ENCODE assay signal across 1 cellular context in the genomic region with DNA sequence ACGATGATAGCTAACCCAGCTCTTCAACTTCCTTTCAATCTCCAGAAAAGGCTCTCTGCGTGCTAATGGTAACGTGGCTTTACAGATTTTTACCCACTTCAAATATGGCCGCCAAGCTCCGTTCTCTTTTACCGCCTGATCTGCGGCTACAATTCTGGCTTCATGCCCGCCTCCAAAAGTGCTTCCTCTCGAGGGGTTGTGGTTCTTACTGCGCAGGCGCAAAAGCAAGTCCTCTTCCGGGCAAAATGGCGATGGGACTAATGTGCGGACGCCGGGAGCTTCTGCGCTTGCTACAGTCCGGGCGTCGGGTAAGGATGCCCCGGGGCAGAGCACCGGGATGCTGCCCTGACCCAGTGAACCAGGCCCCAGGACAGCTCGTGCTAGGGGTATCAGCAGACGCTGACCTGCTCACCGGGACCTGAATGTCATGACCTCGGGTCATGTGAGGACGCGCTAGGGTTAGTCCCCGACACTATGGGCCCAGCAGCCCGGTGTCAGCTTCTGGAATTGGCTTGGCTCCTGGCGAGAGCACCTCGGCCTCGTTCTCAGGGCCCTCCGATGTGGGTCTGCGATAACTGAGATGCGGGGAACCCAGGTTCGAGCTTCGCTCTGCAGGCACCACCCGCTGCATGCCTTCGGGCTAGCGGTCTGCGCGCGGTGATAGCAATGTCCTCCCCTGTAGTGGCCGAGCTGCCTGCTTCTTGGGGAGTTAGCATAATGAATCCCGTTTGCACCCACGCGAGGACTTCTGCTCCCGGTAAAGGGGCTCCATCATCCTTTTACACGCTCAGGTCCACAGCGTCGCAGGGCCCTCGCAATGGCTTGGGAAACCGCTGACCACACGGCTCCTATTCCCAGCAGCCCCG.
A peak's percentile ranks its signal among the peaks of the same experiment; 100 is the strongest.
TF ChIP-seq lines count a peak whose summit lies in the region.

Gene OXA1L (plus strand): TSS at position 232 of the 866 bp plus-strand sequence. CDS start 14 bp downstream, at position 246.

TF ChIP-seq in GM12878, 131 proteins besides CTCF, POLR2A, EP300 and RAD21 (continued from another document and continues in another):
- TF ChIP-seq SMC3 (IDR thresholded peaks at IDR 0.05; ENCODE audit: borderline replicate concordance, low read length) = no peak
- peak; percentile 5 to 76; a peak in 2 of 4 replicates for TF ChIP-seq BHLHE40 (IDR thresholded peaks at IDR 0.05; ENCODE audit: borderline replicate concordance in 1 of 2, low read depth in 2 of 2, low read length in 1 of 2)
- TF ChIP-seq USF1 (IDR thresholded peaks at IDR 0.05; ENCODE audit: borderline replicate concordance, extremely low read length, insufficient read depth, low read depth, low read length) = peak; percentile 62
- TF ChIP-seq, protein P1, sequence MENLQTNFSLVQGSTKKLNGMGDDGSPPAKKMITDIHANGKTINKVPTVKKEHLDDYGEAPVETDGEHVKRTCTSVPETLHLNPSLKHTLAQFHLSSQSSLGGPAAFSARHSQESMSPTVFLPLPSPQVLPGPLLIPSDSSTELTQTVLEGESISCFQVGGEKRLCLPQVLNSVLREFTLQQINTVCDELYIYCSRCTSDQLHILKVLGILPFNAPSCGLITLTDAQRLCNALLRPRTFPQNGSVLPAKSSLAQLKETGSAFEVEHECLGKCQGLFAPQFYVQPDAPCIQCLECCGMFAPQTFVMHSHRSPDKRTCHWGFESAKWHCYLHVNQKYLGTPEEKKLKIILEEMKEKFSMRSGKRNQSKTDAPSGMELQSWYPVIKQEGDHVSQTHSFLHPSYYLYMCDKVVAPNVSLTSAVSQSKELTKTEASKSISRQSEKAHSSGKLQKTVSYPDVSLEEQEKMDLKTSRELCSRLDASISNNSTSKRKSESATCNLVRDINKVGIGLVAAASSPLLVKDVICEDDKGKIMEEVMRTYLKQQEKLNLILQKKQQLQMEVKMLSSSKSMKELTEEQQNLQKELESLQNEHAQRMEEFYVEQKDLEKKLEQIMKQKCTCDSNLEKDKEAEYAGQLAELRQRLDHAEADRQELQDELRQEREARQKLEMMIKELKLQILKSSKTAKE (IDR thresholded peaks at IDR 0.05; ENCODE audit: low read depth, poor library complexity, severe bottlenecking) = peak; percentile 5
- TF ChIP-seq ZBTB40 (IDR thresholded peaks at IDR 0.05; ENCODE audit: borderline replicate concordance) = peak; percentile 76; the same call in 1 of the 2 replicates
- no peak for TF ChIP-seq PAX5 (IDR thresholded peaks at IDR 0.05; ENCODE audit: borderline replicate concordance, low read depth, low read length)
- peak; percentile 69 for TF ChIP-seq CREB1 (IDR thresholded peaks at IDR 0.05; ENCODE audit: low read depth)
- TF ChIP-seq DPF2 (IDR thresholded peaks at IDR 0.05) = no peak
- TF ChIP-seq NR2C2 (IDR thresholded peaks at IDR 0.05; ENCODE audit: borderline replicate concordance, control insufficient read depth, insufficient read length, low read depth) = no peak
- TF ChIP-seq, protein P2, sequence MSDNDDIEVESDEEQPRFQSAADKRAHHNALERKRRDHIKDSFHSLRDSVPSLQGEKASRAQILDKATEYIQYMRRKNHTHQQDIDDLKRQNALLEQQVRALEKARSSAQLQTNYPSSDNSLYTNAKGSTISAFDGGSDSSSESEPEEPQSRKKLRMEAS (IDR thresholded peaks at IDR 0.05; ENCODE audit: low read depth, low read length) = peak; percentile 38; the same call in 1 of the 2 replicates
- TF ChIP-seq, protein P3, sequence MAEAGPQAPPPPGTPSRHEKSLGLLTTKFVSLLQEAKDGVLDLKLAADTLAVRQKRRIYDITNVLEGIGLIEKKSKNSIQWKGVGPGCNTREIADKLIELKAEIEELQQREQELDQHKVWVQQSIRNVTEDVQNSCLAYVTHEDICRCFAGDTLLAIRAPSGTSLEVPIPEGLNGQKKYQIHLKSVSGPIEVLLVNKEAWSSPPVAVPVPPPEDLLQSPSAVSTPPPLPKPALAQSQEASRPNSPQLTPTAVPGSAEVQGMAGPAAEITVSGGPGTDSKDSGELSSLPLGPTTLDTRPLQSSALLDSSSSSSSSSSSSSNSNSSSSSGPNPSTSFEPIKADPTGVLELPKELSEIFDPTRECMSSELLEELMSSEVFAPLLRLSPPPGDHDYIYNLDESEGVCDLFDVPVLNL (IDR thresholded peaks at IDR 0.05; ENCODE audit: low read depth, low read length) = peak; percentile 79
- peak; percentile 98 for TF ChIP-seq NR2F1 (conservative IDR thresholded peaks at IDR 0.05)
- TF ChIP-seq YY1 (IDR thresholded peaks at IDR 0.05; ENCODE audit: low read depth, low read length) = peak; percentile 99
- TF ChIP-seq IKZF1 (conservative IDR thresholded peaks at IDR 0.05) = peak; percentile 56; the same call in 1 of the 2 replicates
- peak; percentile 20 for TF ChIP-seq MYC (IDR thresholded peaks at IDR 0.05; ENCODE audit: insufficient read depth, insufficient read length, insufficient replicate concordance, low read length, severe bottlenecking)
- no peak for TF ChIP-seq ZZZ3 (IDR thresholded peaks at IDR 0.05; ENCODE audit: control insufficient read depth, insufficient read length, low read depth)
- peak in 1 of 2 experiments; percentile 35; a peak in 1 of 4 replicates for TF ChIP-seq SRF (IDR thresholded peaks at IDR 0.05; ENCODE audit: low read depth in 2 of 2, low read length in 2 of 2)
- TF ChIP-seq MTA2 (IDR thresholded peaks at IDR 0.05; ENCODE audit: low read depth) = peak; percentile 24; the same call in 1 of the 2 replicates
- peak; percentile 76; the same call in 1 of the 3 replicates for TF ChIP-seq POU2F2 (IDR thresholded peaks at IDR 0.05; ENCODE audit: borderline replicate concordance, low read depth, low read length)
- no peak for TF ChIP-seq ZNF622 (IDR thresholded peaks at IDR 0.05)
- peak; percentile 75; the same call in 1 of the 2 replicates for TF ChIP-seq RELB (IDR thresholded peaks at IDR 0.05; ENCODE audit: low read depth)
- 0 out of 2 replicates have a peak, but pooled peaks have one; percentile 52 for TF ChIP-seq RCOR1 (conservative IDR thresholded peaks at IDR 0.05; ENCODE audit: low read depth, low read length)
- TF ChIP-seq CBFB (IDR thresholded peaks at IDR 0.05; ENCODE audit: low read depth) = peak; percentile 37; the same call in 1 of the 2 replicates
- TF ChIP-seq USF2 (IDR thresholded peaks at IDR 0.05; ENCODE audit: borderline replicate concordance, low read depth, low read length) = no peak
- no peak for TF ChIP-seq RFX5 (IDR thresholded peaks at IDR 0.05; ENCODE audit: low read depth, low read length)
- peak; percentile 38 to 50; a peak in 2 of 4 replicates for TF ChIP-seq IKZF2 (IDR thresholded peaks at IDR 0.05)
- 0 out of 2 replicates have a peak, but pooled peaks have one; percentile 9 for TF ChIP-seq TCF3 (IDR thresholded peaks at IDR 0.05; ENCODE audit: borderline replicate concordance, insufficient read depth, low read depth, low read length)
- peak; percentile 84 for TF ChIP-seq GABPA (IDR thresholded peaks at IDR 0.05; ENCODE audit: low read depth)
- TF ChIP-seq, protein P4, sequence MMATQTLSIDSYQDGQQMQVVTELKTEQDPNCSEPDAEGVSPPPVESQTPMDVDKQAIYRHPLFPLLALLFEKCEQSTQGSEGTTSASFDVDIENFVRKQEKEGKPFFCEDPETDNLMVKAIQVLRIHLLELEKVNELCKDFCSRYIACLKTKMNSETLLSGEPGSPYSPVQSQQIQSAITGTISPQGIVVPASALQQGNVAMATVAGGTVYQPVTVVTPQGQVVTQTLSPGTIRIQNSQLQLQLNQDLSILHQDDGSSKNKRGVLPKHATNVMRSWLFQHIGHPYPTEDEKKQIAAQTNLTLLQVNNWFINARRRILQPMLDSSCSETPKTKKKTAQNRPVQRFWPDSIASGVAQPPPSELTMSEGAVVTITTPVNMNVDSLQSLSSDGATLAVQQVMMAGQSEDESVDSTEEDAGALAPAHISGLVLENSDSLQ (IDR thresholded peaks at IDR 0.05) = no peak; the same call in 1 of the 2 replicates
- TF ChIP-seq RELA (IDR thresholded peaks at IDR 0.05; ENCODE audit: borderline replicate concordance, partially characterized antibody) = no peak
- TF ChIP-seq NR2C1 (IDR thresholded peaks at IDR 0.05) = peak; percentile 94
- peak; percentile 55 for TF ChIP-seq SIX5 (IDR thresholded peaks at IDR 0.05; ENCODE audit: low read depth, low read length, severe bottlenecking)
- TF ChIP-seq RUNX3 (IDR thresholded peaks at IDR 0.05; ENCODE audit: low read length) = peak; percentile 89
- TF ChIP-seq BCL11A (IDR thresholded peaks at IDR 0.05; ENCODE audit: low read depth, low read length) = 0 out of 2 replicates have a peak, but pooled peaks have one; percentile 6
- no peak for TF ChIP-seq KDM1A (IDR thresholded peaks at IDR 0.05; ENCODE audit: borderline replicate concordance)
- TF ChIP-seq, protein P5, sequence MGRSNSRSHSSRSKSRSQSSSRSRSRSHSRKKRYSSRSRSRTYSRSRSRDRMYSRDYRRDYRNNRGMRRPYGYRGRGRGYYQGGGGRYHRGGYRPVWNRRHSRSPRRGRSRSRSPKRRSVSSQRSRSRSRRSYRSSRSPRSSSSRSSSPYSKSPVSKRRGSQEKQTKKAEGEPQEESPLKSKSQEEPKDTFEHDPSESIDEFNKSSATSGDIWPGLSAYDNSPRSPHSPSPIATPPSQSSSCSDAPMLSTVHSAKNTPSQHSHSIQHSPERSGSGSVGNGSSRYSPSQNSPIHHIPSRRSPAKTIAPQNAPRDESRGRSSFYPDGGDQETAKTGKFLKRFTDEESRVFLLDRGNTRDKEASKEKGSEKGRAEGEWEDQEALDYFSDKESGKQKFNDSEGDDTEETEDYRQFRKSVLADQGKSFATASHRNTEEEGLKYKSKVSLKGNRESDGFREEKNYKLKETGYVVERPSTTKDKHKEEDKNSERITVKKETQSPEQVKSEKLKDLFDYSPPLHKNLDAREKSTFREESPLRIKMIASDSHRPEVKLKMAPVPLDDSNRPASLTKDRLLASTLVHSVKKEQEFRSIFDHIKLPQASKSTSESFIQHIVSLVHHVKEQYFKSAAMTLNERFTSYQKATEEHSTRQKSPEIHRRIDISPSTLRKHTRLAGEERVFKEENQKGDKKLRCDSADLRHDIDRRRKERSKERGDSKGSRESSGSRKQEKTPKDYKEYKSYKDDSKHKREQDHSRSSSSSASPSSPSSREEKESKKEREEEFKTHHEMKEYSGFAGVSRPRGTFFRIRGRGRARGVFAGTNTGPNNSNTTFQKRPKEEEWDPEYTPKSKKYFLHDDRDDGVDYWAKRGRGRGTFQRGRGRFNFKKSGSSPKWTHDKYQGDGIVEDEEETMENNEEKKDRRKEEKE (IDR thresholded peaks at IDR 0.05) = no peak
- TF ChIP-seq ZNF274 (IDR thresholded peaks at IDR 0.05; ENCODE audit: insufficient read depth, insufficient read length) = no peak
- TF ChIP-seq ZBED1 (IDR thresholded peaks at IDR 0.05; ENCODE audit: borderline replicate concordance) = peak; percentile 6
- TF ChIP-seq NBN (IDR thresholded peaks at IDR 0.05) = no peak; the same call in none of the 2 replicates
- peak; percentile 76 for TF ChIP-seq EED (IDR thresholded peaks at IDR 0.05; ENCODE audit: low read depth)
- no peak for TF ChIP-seq ZNF24 (IDR thresholded peaks at IDR 0.05)
- no peak for TF ChIP-seq CHD4 (IDR thresholded peaks at IDR 0.05)
- 0 out of 2 replicates have a peak, but pooled peaks have one; percentile 12 for TF ChIP-seq TCF7 (IDR thresholded peaks at IDR 0.05; ENCODE audit: borderline replicate concordance)
- TF ChIP-seq ETV6 (conservative IDR thresholded peaks at IDR 0.05 in 1 of 2, IDR thresholded peaks at IDR 0.05 in 1 of 2; ENCODE audit: borderline replicate concordance in 1 of 2, low read depth in 1 of 2) = 0 out of 4 replicates have a peak, but pooled peaks of 1 of the 2 experiments have one; percentile 38
- peak; percentile 86 for TF ChIP-seq SMAD5 (IDR thresholded peaks at IDR 0.05; ENCODE audit: low read depth)
